ENCODE assay signal across 9 cellular contexts in genomic region chr22:40857309-40857851, GRCh38. TPM values are rescaled to one million over a fixed set of nuclear protein-coding genes. Genes with fewer than 3 reads are reported as not detected.
DNase-seq lines count a peak whose midpoint lies in the region; ATAC-seq and TF ChIP-seq lines count a peak whose summit lies in the region.
"Had no signal": no experiment of that assay in that cellular context is flagged by ENCODE, and none has a peak within 500 bp of the region (broad histone marks: within the 10 kb centered on the region; RNA-seq: fewer than 3 reads in every experiment).

No MANE protein-coding gene starts in this region.

- CTCF ChIA-PET in naive thymus-derived CD4-positive, alpha-beta T cell (lab: Charles Lee): interaction anchor here (0.6 to 2.0 kb wide), 4 partner anchors 39 to 330 kb away, joined by 3 to 10 read pairs (median 4); partner anchors contain the start of gene SLC25A17

- intact Hi-C loops in colonic mucosa (cut with DNase I): no loop called here
- intact Hi-C loops in naive thymus-derived CD4-positive, alpha-beta T cell (cut with micrococcal nuclease): loop anchor here (2.0 to 5.0 kb wide), 5 partner anchors 41 to 815 kb away; partner anchors contain the start of genes POLR3H (in 1 of the 2) and ZC3H7B (in 1 of the 2)
- intact Hi-C loops in posterior cingulate gyrus (cut with DNase I): loop anchor here (2.0 kb wide), 1 partner anchor 39 kb away; the partner anchor contains the start of gene SLC25A17

- TF ChIP-seq CTCF in BE2C (IDR thresholded peaks at IDR 0.05; ENCODE audit: low read depth, low read length): no peak
- no peak for TF ChIP-seq CTCF in colonic mucosa (IDR thresholded peaks at IDR 0.05)

- POLR2A ChIA-PET in naive thymus-derived CD4-positive, alpha-beta T cell (lab: Charles Lee): interaction anchor here (0.6 to 2.0 kb wide), 16 partner anchors 10 to 813 kb away, joined by 3 to 9 read pairs (median 3); partner anchors contain the start of genes ACO2, EP300, PHF5A and RANGAP1

- H3K36me3 Mint-ChIP-seq in naive thymus-derived CD4-positive, alpha-beta T cell: peaks cover 0 to 8% (median 6%) of the 10 kb centered on the region in 5 donors

- H3K27ac Mint-ChIP-seq in naive thymus-derived CD4-positive, alpha-beta T cell: peak overlapping the region; percentile 98 to 100 (median 100)

- H3K9ac ChIP-seq in colonic mucosa (ENCODE audit: low read depth in 2 of 2, low read length in 2 of 2): peak overlapping the region; percentile 84 to 100

- peaks cover 3% of the 10 kb centered on the region; the same call in 1 of the 2 replicates for H3K4me1 ChIP-seq in BE2C
- H3K4me1 ChIP-seq in colonic mucosa: peaks cover 6% of the 10 kb centered on the region
- H3K4me1 ChIP-seq in naive thymus-derived CD4-positive, alpha-beta T cell (ENCODE audit: control insufficient read depth in 2 of 2, insufficient read depth in 2 of 2, low read length in 2 of 2): peaks cover 24 to 37% of the 10 kb centered on the region in 2 donors

- peak overlapping the region; percentile 94 to 100 (median 98) for H3K4me3 Mint-ChIP-seq in naive thymus-derived CD4-positive, alpha-beta T cell

- DNase-seq in BE2C: no peak
- DNase-seq in colonic mucosa: no peak
- no peak for DNase-seq in naive thymus-derived CD4-positive, alpha-beta T cell
- no peak for DNase-seq in HT-29 (ENCODE audit: low spot score)
- DNase-seq in posterior cingulate gyrus: no peak
- no peak for DNase-seq in NCI-H2029 (lab: John Stamatoyannopoulos, UW)

- H3K9me3 Mint-ChIP-seq in naive thymus-derived CD4-positive, alpha-beta T cell: peaks cover 0 to 2% (median 0%) of the 10 kb centered on the region in 11 donors

- H3K4me3 ChIP-seq in BE2C (ENCODE audit: low read depth, low read length) (peak overlapping the region; percentile 99), colonic mucosa (peak overlapping the region; percentile 85)
- H3K4me3 ChIP-seq in naive thymus-derived CD4-positive, alpha-beta T cell (ENCODE audit: low read length): peak overlapping the region; percentile 83

- H3K4me1 Mint-ChIP-seq in naive thymus-derived CD4-positive, alpha-beta T cell: peaks cover 25 to 72% (median 63%) of the 10 kb centered on the region in 7 donors

- no peak for ATAC-seq in naive thymus-derived CD4-positive, alpha-beta T cell
- no peak for ATAC-seq in GM19397 (IDR thresholded peaks at IDR 0.05; ENCODE audit: unreplicated experiment)

- H3K27ac ChIP-seq in KOPT-K1 (ENCODE audit: low read depth, low read length, poor library complexity, severe bottlenecking): peak overlapping the region; percentile 94
- H3K27ac ChIP-seq in colonic mucosa: peak overlapping the region; percentile 92
- H3K27ac ChIP-seq in naive thymus-derived CD4-positive, alpha-beta T cell (ENCODE audit: low read depth, low read length): peak overlapping the region; percentile 97

- peaks cover 0 to 2% (median 0%) of the 10 kb centered on the region in 5 donors for H3K27me3 Mint-ChIP-seq in naive thymus-derived CD4-positive, alpha-beta T cell

- H3K27me3 ChIP-seq in BE2C (no peaks in the 10 kb centered on the region), colonic mucosa (no peaks in the 10 kb centered on the region)
- H3K27me3 ChIP-seq in naive thymus-derived CD4-positive, alpha-beta T cell (ENCODE audit: control insufficient read depth in 2 of 2, insufficient read depth in 2 of 2, low read length in 2 of 2): no peaks in the 10 kb centered on the region

- H3K9me3 ChIP-seq in BE2C (no peaks in the 10 kb centered on the region), KOPT-K1 (ENCODE audit: insufficient read depth, low read length, poor library complexity, severe bottlenecking) (no peaks in the 10 kb centered on the region), colonic mucosa (no peaks in the 10 kb centered on the region)
- no peaks in the 10 kb centered on the region for H3K9me3 ChIP-seq in naive thymus-derived CD4-positive, alpha-beta T cell (ENCODE audit: control insufficient read depth in 2 of 3, low read length in 3 of 3)

- peaks cover 22% of the 10 kb centered on the region for H3K36me3 ChIP-seq in BE2C
- H3K36me3 ChIP-seq in KOPT-K1 (ENCODE audit: insufficient read depth, low read length): peaks cover 30% of the 10 kb centered on the region
- no peaks in the 10 kb centered on the region for H3K36me3 ChIP-seq in colonic mucosa
- peaks cover 4 to 10% (median 5%) of the 10 kb centered on the region in 3 experiments for H3K36me3 ChIP-seq in naive thymus-derived CD4-positive, alpha-beta T cell (ENCODE audit: control insufficient read depth in 2 of 3, insufficient read depth in 3 of 3, low read length in 3 of 3)

RNA-seq across cellular contexts. Expression of gene XPNPEP3, which starts 0.4 kb away (rescaled TPM):
- 23.5 TPM for polyA plus RNA-seq in BE2C (2012; ENCODE audit: insufficient read depth, insufficient read length, low read depth)
- total RNA-seq in colonic mucosa: 10 to 100 TPM; 12.8 to 22.0 TPM
- 10 to 100 TPM; 14.4 to 21.8 (median 19.0) TPM for total RNA-seq in naive thymus-derived CD4-positive, alpha-beta T cell
- polyA plus RNA-seq in naive thymus-derived CD4-positive, alpha-beta T cell: 10 to 100 TPM; 16.2 to 17.8 TPM
- total RNA-seq in HT-29 (2014; rRNA removed; shearing (Covaris generic)): 5.8 and 6.5 TPM in 2 replicates

RNA-seq across cellular contexts. Expression of gene ST13, which starts 0.9 kb away (rescaled TPM):
- polyA plus RNA-seq in BE2C (2012; ENCODE audit: insufficient read depth, insufficient read length, low read depth): 407 TPM
- 100 to 1,000 TPM; 193 to 238 TPM for total RNA-seq in colonic mucosa
- 100 to 1,000 TPM; 126 to 247 (median 185) TPM for total RNA-seq in naive thymus-derived CD4-positive, alpha-beta T cell
- 100 to 1,000 TPM; 222 to 305 TPM for polyA plus RNA-seq in naive thymus-derived CD4-positive, alpha-beta T cell
- total RNA-seq in HT-29 (2014; rRNA removed; shearing (Covaris generic)): 67.2 and 92.5 TPM in 2 replicates

RNA-seq across cellular contexts. Expression of gene DNAJB7, which starts 4.5 kb away (rescaled TPM):
- 0.23 TPM for polyA plus RNA-seq in BE2C (2012; ENCODE audit: insufficient read depth, insufficient read length, low read depth)
- total RNA-seq in colonic mucosa: under 1 TPM; 0.12 to 0.16 TPM
- not detected for total RNA-seq in naive thymus-derived CD4-positive, alpha-beta T cell
- under 1 TPM; 0.10 to 0.15 TPM for polyA plus RNA-seq in naive thymus-derived CD4-positive, alpha-beta T cell
- total RNA-seq in HT-29 (2014; rRNA removed; shearing (Covaris generic)): not detected in 2 replicates
- total RNA-seq: renal cortical epithelial cell had no signal

RNA-seq across cellular contexts. Expression of gene SLC25A17, which starts 38.2 kb away (rescaled TPM):
- 27.4 TPM for polyA plus RNA-seq in BE2C (2012; ENCODE audit: insufficient read depth, insufficient read length, low read depth)
- 10 to 100 TPM in 1 of 2 donors, 1 to 10 TPM in 1; 9.2 to 14.9 TPM for total RNA-seq in colonic mucosa
- total RNA-seq in naive thymus-derived CD4-positive, alpha-beta T cell: 10 to 100 TPM in 3 of 5 experiments, 1 to 10 TPM in 2; 6.8 to 22.1 (median 13.1) TPM
- 10 to 100 TPM; 16.8 to 24.9 TPM for polyA plus RNA-seq in naive thymus-derived CD4-positive, alpha-beta T cell
- 13.4 and 14.0 TPM in 2 replicates for total RNA-seq in HT-29 (2014; rRNA removed; shearing (Covaris generic))
